Comparison of ENCODE assay signal across 8 cellular contexts in genomic region chr1:28236656-28237331, GRCh38. TPM values are rescaled to one million over a fixed set of nuclear protein-coding genes. Genes with fewer than 3 reads are reported as not detected.
A peak's percentile ranks its signal among the peaks of the same experiment; 100 is the strongest.
DNase-seq lines count a peak whose midpoint lies in the region; TF ChIP-seq lines count a peak whose summit lies in the region.

No MANE protein-coding gene starts in this region.

- no peak for TF ChIP-seq POLR2A in prostate gland (IDR thresholded peaks at IDR 0.05)

- H3K36me3 Mint-ChIP-seq in activated T-helper 1 cell treated with anti-CD3 and anti-CD28 coated beads, Interleukin-12 subunit alpha, Interleukin-12 subunit beta, Interleukin-2, Interleukin-4 antibody, amounts not matched to agents 30 ng/mL and 10 ng/mL and 1 ng/mL, durations not matched to agents 14 hours and 24 hours and 36 hours (ENCODE audit: low read depth), result peaks cover 7% of the 10 kb centered on the region
- peaks cover 7% of the 10 kb centered on the region for H3K36me3 Mint-ChIP-seq in activated T-helper 2 cell treated with anti-CD3 and anti-CD28 coated beads, Interferon-gamma antibody, Interleukin-2, Interleukin-4, amounts not matched to agents 10 μg/mL and 5 μg/mL and 100 μg/mL, durations not matched to agents 14 hours and 24 hours and 36 hours (ENCODE audit: low read depth)
- peaks cover 12% of the 10 kb centered on the region for H3K36me3 Mint-ChIP-seq in HFFc6 (ENCODE audit: low read depth)

- peaks cover 10% of the 10 kb centered on the region for H3K4me1 Mint-ChIP-seq in activated T-helper 1 cell treated with anti-CD3 and anti-CD28 coated beads, Interleukin-12 subunit alpha, Interleukin-12 subunit beta, Interleukin-2, Interleukin-4 antibody, amounts not matched to agents 30 ng/mL and 10 ng/mL and 1 ng/mL, durations not matched to agents 14 hours and 24 hours and 36 hours (ENCODE audit: low read depth)
- peaks cover 7% of the 10 kb centered on the region for H3K4me1 Mint-ChIP-seq in activated T-helper 2 cell treated with anti-CD3 and anti-CD28 coated beads, Interferon-gamma antibody, Interleukin-2, Interleukin-4, amounts not matched to agents 10 μg/mL and 5 μg/mL and 100 μg/mL, durations not matched to agents 14 hours and 24 hours and 36 hours (ENCODE audit: low read depth)
- H3K4me1 Mint-ChIP-seq in HFFc6 (ENCODE audit: low read depth), result peaks cover 17% of the 10 kb centered on the region

- H3K27ac Mint-ChIP-seq in activated T-helper 1 cell treated with anti-CD3 and anti-CD28 coated beads, Interleukin-12 subunit alpha, Interleukin-12 subunit beta, Interleukin-2, Interleukin-4 antibody, amounts not matched to agents 30 ng/mL and 10 ng/mL and 1 ng/mL, durations not matched to agents 14 hours and 24 hours and 36 hours, result no peak overlapping the region
- H3K27ac Mint-ChIP-seq in activated T-helper 2 cell treated with anti-CD3 and anti-CD28 coated beads, Interferon-gamma antibody, Interleukin-2, Interleukin-4, amounts not matched to agents 10 μg/mL and 5 μg/mL and 100 μg/mL, durations not matched to agents 14 hours and 24 hours and 36 hours, result no peak overlapping the region
- no peak overlapping the region for H3K27ac Mint-ChIP-seq in HFFc6

- H3K27ac ChIP-seq in prostate gland, result peak overlapping the region; percentile 81 to 87

- intact Hi-C loops in prostate gland (cut with DNase I), result no loop called here
- intact Hi-C loops in activated T-helper 1 cell treated with anti-CD3 and anti-CD28 coated beads, Interleukin-12 subunit alpha, Interleukin-12 subunit beta, Interleukin-2, Interleukin-4 antibody, amounts not matched to agents 30 ng/mL and 10 ng/mL and 1 ng/mL, durations not matched to agents 14 hours and 24 hours and 36 hours (cut with micrococcal nuclease), result loop anchor here (1.0 kb wide), 4 partner anchors 10 to 148 kb away; partner anchors contain the start of gene EYA3
- intact Hi-C loops in activated T-helper 2 cell treated with anti-CD3 and anti-CD28 coated beads, Interferon-gamma antibody, Interleukin-2, Interleukin-4, amounts not matched to agents 10 μg/mL and 5 μg/mL and 100 μg/mL, durations not matched to agents 14 hours and 24 hours and 36 hours (cut with micrococcal nuclease), result loop anchor here (1.0 to 5.0 kb wide), 2 partner anchors 10 to 501 kb away; partner anchors contain the start of gene YTHDF2

- no peak overlapping the region for H3K4me3 Mint-ChIP-seq in activated T-helper 1 cell treated with anti-CD3 and anti-CD28 coated beads, Interleukin-12 subunit alpha, Interleukin-12 subunit beta, Interleukin-2, Interleukin-4 antibody, amounts not matched to agents 30 ng/mL and 10 ng/mL and 1 ng/mL, durations not matched to agents 14 hours and 24 hours and 36 hours
- H3K4me3 Mint-ChIP-seq in activated T-helper 2 cell treated with anti-CD3 and anti-CD28 coated beads, Interferon-gamma antibody, Interleukin-2, Interleukin-4, amounts not matched to agents 10 μg/mL and 5 μg/mL and 100 μg/mL, durations not matched to agents 14 hours and 24 hours and 36 hours (ENCODE audit: low read depth), result no peak overlapping the region
- no peak overlapping the region for H3K4me3 Mint-ChIP-seq in HFFc6

- no peaks in the 10 kb centered on the region for H3K27me3 ChIP-seq in prostate gland (replicated peaks; ENCODE audit: insufficient read depth)

- H3K36me3 ChIP-seq in prostate gland, result no peaks in the 10 kb centered on the region

- H3K9me3 ChIP-seq in prostate gland, result no peaks in the 10 kb centered on the region

- no peaks in the 10 kb centered on the region for H3K9me3 Mint-ChIP-seq in activated T-helper 1 cell treated with anti-CD3 and anti-CD28 coated beads, Interleukin-12 subunit alpha, Interleukin-12 subunit beta, Interleukin-2, Interleukin-4 antibody, amounts not matched to agents 30 ng/mL and 10 ng/mL and 1 ng/mL, durations not matched to agents 14 hours and 24 hours and 36 hours
- H3K9me3 Mint-ChIP-seq in activated T-helper 2 cell treated with anti-CD3 and anti-CD28 coated beads, Interferon-gamma antibody, Interleukin-2, Interleukin-4, amounts not matched to agents 10 μg/mL and 5 μg/mL and 100 μg/mL, durations not matched to agents 14 hours and 24 hours and 36 hours, result no peaks in the 10 kb centered on the region
- H3K9me3 Mint-ChIP-seq in HFFc6, result no peaks in the 10 kb centered on the region

- DNase-seq in ELF-1 (ENCODE audit: low read depth, low spot score), result peak; percentile 23
- peak; percentile 49 for DNase-seq in OCI-M1 (lab: John Stamatoyannopoulos, UW)
- no peak for DNase-seq in fibroblast of mammary gland (ENCODE audit: low read depth)
- no peak for DNase-seq in prostate gland (ENCODE audit: low spot score)
- DNase-seq in activated T-helper 1 cell treated with anti-CD3 and anti-CD28 coated beads, Interleukin-12 subunit alpha, Interleukin-12 subunit beta, Interleukin-2, Interleukin-4 antibody, amounts not matched to agents 30 ng/mL and 10 ng/mL and 1 ng/mL, durations not matched to agents 14 hours and 24 hours and 36 hours (ENCODE audit: low spot score), result no peak
- no peak for DNase-seq in activated T-helper 2 cell treated with anti-CD3 and anti-CD28 coated beads, Interferon-gamma antibody, Interleukin-2, Interleukin-4, amounts not matched to agents 10 μg/mL and 5 μg/mL and 100 μg/mL, durations not matched to agents 14 hours and 24 hours and 36 hours (ENCODE audit: low spot score)
- no peak for DNase-seq in kidney glomerular epithelial cell (lab: John Stamatoyannopoulos, UW)
- DNase-seq in HFFc6, result no peak

- peaks cover 5% of the 10 kb centered on the region for H3K4me1 ChIP-seq in prostate gland (replicated peaks)

- 7% methylated on average over 20 of the region's 20 CpGs for WGBS in prostate gland

- H3K27me3 Mint-ChIP-seq in activated T-helper 1 cell treated with anti-CD3 and anti-CD28 coated beads, Interleukin-12 subunit alpha, Interleukin-12 subunit beta, Interleukin-2, Interleukin-4 antibody, amounts not matched to agents 30 ng/mL and 10 ng/mL and 1 ng/mL, durations not matched to agents 14 hours and 24 hours and 36 hours (ENCODE audit: insufficient read depth), result no peaks in the 10 kb centered on the region
- H3K27me3 Mint-ChIP-seq in activated T-helper 2 cell treated with anti-CD3 and anti-CD28 coated beads, Interferon-gamma antibody, Interleukin-2, Interleukin-4, amounts not matched to agents 10 μg/mL and 5 μg/mL and 100 μg/mL, durations not matched to agents 14 hours and 24 hours and 36 hours (ENCODE audit: low read depth), result no peaks in the 10 kb centered on the region
- peaks cover 4% of the 10 kb centered on the region; the same call in 1 of the 2 replicates for H3K27me3 Mint-ChIP-seq in HFFc6 (ENCODE audit: insufficient read depth)

- H3K4me3 ChIP-seq in fibroblast of mammary gland (ENCODE audit: control insufficient read depth, low read depth, low read length) (peak overlapping the region; percentile 98), prostate gland (peak overlapping the region; percentile 91)

- no peak for TF ChIP-seq CTCF in fibroblast of mammary gland (conservative IDR thresholded peaks at IDR 0.05; ENCODE audit: control insufficient read depth, insufficient read depth, low read depth, low read length)
- TF ChIP-seq CTCF in prostate gland (IDR thresholded peaks at IDR 0.05), result no peak
- no peak for TF ChIP-seq CTCF in HFFc6 (IDR thresholded peaks at IDR 0.05)

RNA-seq across cellular contexts. Expression of gene ATP5IF1, which starts 0.9 kb away (rescaled TPM):
- total RNA-seq in prostate gland, result 100 to 1,000 TPM; 171 to 390 TPM
- total RNA-seq in activated T-helper 1 cell treated with anti-CD3 and anti-CD28 coated beads, Interleukin-12 subunit alpha, Interleukin-12 subunit beta, Interleukin-2, Interleukin-4 antibody, amounts not matched to agents 30 ng/mL and 10 ng/mL and 1 ng/mL, durations not matched to agents 14 hours and 24 hours and 36 hours, result 128 and 132 TPM in 2 replicates
- 134 and 137 TPM in 2 replicates for total RNA-seq in activated T-helper 2 cell treated with anti-CD3 and anti-CD28 coated beads, Interferon-gamma antibody, Interleukin-2, Interleukin-4, amounts not matched to agents 10 μg/mL and 5 μg/mL and 100 μg/mL, durations not matched to agents 14 hours and 24 hours and 36 hours
- total RNA-seq in HFFc6 (2021; fragmentation: NEBNext Ultra II Directional; extraction: Animal tissue kit (Norgen Biotek cat#: 25700)), result 100 to 1,000 TPM; 153 to 231 (median 216) TPM

RNA-seq across cellular contexts. Expression of gene DNAJC8, which starts 4.0 kb away (rescaled TPM):
- total RNA-seq in prostate gland, result 10 to 100 TPM; 43.7 to 60.3 TPM
- 95.4 and 97.1 TPM in 2 replicates for total RNA-seq in activated T-helper 1 cell treated with anti-CD3 and anti-CD28 coated beads, Interleukin-12 subunit alpha, Interleukin-12 subunit beta, Interleukin-2, Interleukin-4 antibody, amounts not matched to agents 30 ng/mL and 10 ng/mL and 1 ng/mL, durations not matched to agents 14 hours and 24 hours and 36 hours
- 96.2 and 98.9 TPM in 2 replicates for total RNA-seq in activated T-helper 2 cell treated with anti-CD3 and anti-CD28 coated beads, Interferon-gamma antibody, Interleukin-2, Interleukin-4, amounts not matched to agents 10 μg/mL and 5 μg/mL and 100 μg/mL, durations not matched to agents 14 hours and 24 hours and 36 hours
- 100 to 1,000 TPM; 101 to 112 (median 105) TPM for total RNA-seq in HFFc6 (2021; fragmentation: NEBNext Ultra II Directional; extraction: Animal tissue kit (Norgen Biotek cat#: 25700))

RNA-seq across cellular contexts. Expression of gene SESN2, which starts 22.5 kb away (rescaled TPM):
- total RNA-seq in prostate gland, result 10 to 100 TPM; 11.2 to 27.5 TPM
- total RNA-seq in activated T-helper 1 cell treated with anti-CD3 and anti-CD28 coated beads, Interleukin-12 subunit alpha, Interleukin-12 subunit beta, Interleukin-2, Interleukin-4 antibody, amounts not matched to agents 30 ng/mL and 10 ng/mL and 1 ng/mL, durations not matched to agents 14 hours and 24 hours and 36 hours, result 18.7 and 19.3 TPM in 2 replicates
- total RNA-seq in activated T-helper 2 cell treated with anti-CD3 and anti-CD28 coated beads, Interferon-gamma antibody, Interleukin-2, Interleukin-4, amounts not matched to agents 10 μg/mL and 5 μg/mL and 100 μg/mL, durations not matched to agents 14 hours and 24 hours and 36 hours, result 7.1 and 7.9 TPM in 2 replicates
- 10 to 100 TPM; 15.5 to 22.0 (median 17.4) TPM for total RNA-seq in HFFc6 (2021; fragmentation: NEBNext Ultra II Directional; extraction: Animal tissue kit (Norgen Biotek cat#: 25700))

Comparison
In these comparisons a context has a peak if more than half of its experiments do, and no peak if none do; other contexts are left out.
1. DNase-seq: peak in ELF-1 (single experiment) and OCI-M1 (single experiment); none in fibroblast of mammary gland (single experiment), prostate gland (single experiment), activated T-helper 1 cell treated with anti-CD3 and anti-CD28 coated beads, Interleukin-12 subunit alpha, Interleukin-12 subunit beta, Interleukin-2, Interleukin-4 antibody, amounts not matched to agents 30 ng/mL and 10 ng/mL and 1 ng/mL, durations not matched to agents 14 hours and 24 hours and 36 hours (single experiment), activated T-helper 2 cell treated with anti-CD3 and anti-CD28 coated beads, Interferon-gamma antibody, Interleukin-2, Interleukin-4, amounts not matched to agents 10 μg/mL and 5 μg/mL and 100 μg/mL, durations not matched to agents 14 hours and 24 hours and 36 hours (single experiment), kidney glomerular epithelial cell (single experiment) and HFFc6 (single experiment).